In the genomic region with DNA sequence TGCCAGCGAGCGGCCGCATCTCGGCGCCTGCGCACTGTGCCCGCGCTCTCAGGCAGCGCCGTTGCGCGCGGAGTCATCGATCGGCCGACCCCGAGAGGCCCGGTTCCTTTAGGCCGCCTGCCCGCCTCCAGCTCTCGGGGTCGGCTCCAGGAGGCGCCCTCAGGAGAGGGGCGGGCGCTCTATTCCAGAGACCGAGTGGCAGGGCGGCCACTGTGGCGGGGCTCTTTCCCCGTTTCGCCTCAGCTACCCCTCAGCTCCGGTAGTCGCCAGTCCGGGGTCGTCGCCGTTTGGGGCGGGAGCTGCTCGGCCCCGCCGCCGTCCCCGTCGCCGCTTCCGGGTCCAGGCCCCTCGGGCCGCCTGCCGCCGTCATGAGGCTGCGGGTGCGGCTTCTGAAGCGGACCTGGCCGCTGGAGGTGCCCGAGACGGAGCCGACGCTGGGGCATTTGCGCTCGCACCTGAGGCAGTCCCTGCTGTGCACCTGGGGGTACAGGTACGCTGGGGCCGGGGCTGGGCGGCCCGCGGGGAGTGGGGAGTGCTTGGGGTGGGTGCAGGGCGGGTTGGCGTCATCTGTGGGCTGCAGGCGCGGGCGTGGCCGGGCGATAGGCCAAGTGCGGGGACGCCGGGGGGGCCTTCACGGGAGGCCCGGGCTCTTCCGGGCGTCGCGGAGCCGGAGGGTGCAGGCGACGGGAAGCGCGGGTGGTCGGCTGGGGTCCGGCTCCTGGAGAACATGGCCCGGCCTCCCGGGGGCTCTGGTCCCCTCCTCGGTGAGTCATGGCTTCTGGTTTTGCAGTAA, we compare ENCODE assay signal across 8 cellular contexts. TPM values are rescaled to one million over a fixed set of nuclear protein-coding genes. Genes with fewer than 3 reads are reported as not detected.
A peak's percentile ranks its signal among the peaks of the same experiment; 100 is the strongest.
DNase-seq lines count a peak whose midpoint lies in the region; ATAC-seq and TF ChIP-seq lines count a peak whose summit lies in the region.

A gene (plus strand): TSS at position 177 of the 793 bp plus-strand sequence. CDS start 192 bp downstream, at position 369.

- peaks cover 0 to 11% (median 7%) of the 10 kb centered on the region in 6 donors for H3K36me3 ChIP-seq in spleen

- in situ Hi-C loops in ACHN (cut with HindIII; ENCODE audit: low pct_ligation_motif_present, low pct_unique_long_range_greater_than_20kb, low sequenced_read_pairs), result no loop called here

- peak within 1 kb of the TSS; percentile 96 to 100 (median 100) for H3K27ac ChIP-seq in spleen

- peak in 2 of 3 donors; percentile 56 to 66 for TF ChIP-seq POLR2A in spleen (IDR thresholded peaks at IDR 0.05)

- H3K9me3 Mint-ChIP-seq in activated B cell treated with CpG ODN at 0.5 μM for 24 hours (no peaks in the 10 kb centered on the region), immature natural killer cell (no peaks in the 10 kb centered on the region)

- H3K27me3 Mint-ChIP-seq in activated B cell treated with CpG ODN at 0.5 μM for 24 hours (no peaks in the 10 kb centered on the region), immature natural killer cell (ENCODE audit: low read depth in 3 of 3) (peaks cover 6 to 11% (median 9%) of the 10 kb centered on the region in 3 donors)

- POLR2A ChIA-PET in activated B cell treated with CpG ODN at 0.5 μM for 24 hours (lab: Charles Lee), result interaction anchor here (0.5 to 2.0 kb wide), 15 partner anchors 11 to 1505 kb away, joined by 3 to 21 read pairs (median 4); a partner anchor contains a TSS

- peak; percentile 88 for DNase-seq in ACHN
- peak; percentile 76 for DNase-seq in NCI-H226
- peak; percentile 92 for DNase-seq in activated B cell treated with CpG ODN at 0.5 μM for 24 hours
- peak; percentile 93 to 95 for DNase-seq in cardiac fibroblast (ENCODE audit: low read depth in 2 of 2)
- peak; percentile 88 to 89 (median 88) for DNase-seq in immature natural killer cell
- DNase-seq in spleen, result peak; percentile 97

- peak within 1 kb of the TSS; percentile 80 to 90 for H3K4me3 ChIP-seq in cardiac fibroblast (replicated peaks in 1 of 2; ENCODE audit: low read depth in 2 of 2, low read length in 2 of 2)
- H3K4me3 ChIP-seq in spleen, result peak within 1 kb of the TSS; percentile 72 to 90 (median 83)

- WGBS in spleen, 5 donors, result 0 to 1% (median 0%) methylated on average over 46 to 90 of the region's 90 CpGs

- ATAC-seq in GM18870 (IDR thresholded peaks at IDR 0.05; ENCODE audit: unreplicated experiment) (peak; percentile 50), HG03135 (IDR thresholded peaks at IDR 0.05; ENCODE audit: unreplicated experiment) (peak; percentile 50), activated B cell treated with CpG ODN at 0.5 μM for 24 hours (ENCODE audit: low read depth) (peak; percentile 84)

- H3K9me3 ChIP-seq in spleen, result no peaks in the 10 kb centered on the region

- TF ChIP-seq CTCF in activated B cell treated with CpG ODN at 0.5 μM for 24 hours (IDR thresholded peaks at IDR 0.05) (no peak), cardiac fibroblast (IDR thresholded peaks at IDR 0.05; ENCODE audit: low read depth, low read length) (peak; percentile 32), spleen (IDR thresholded peaks at IDR 0.05 in 8 of 11, conservative IDR thresholded peaks at IDR 0.05 in 3 of 11) (peak in 7 of 11 experiments; percentile 20 to 64 (median 46))

- peak within 1 kb of the TSS; percentile 91 for H3K27ac Mint-ChIP-seq in activated B cell treated with CpG ODN at 0.5 μM for 24 hours
- H3K27ac Mint-ChIP-seq in immature natural killer cell, result peak within 1 kb of the TSS; percentile 87 to 98 (median 95)

- peaks cover 30% of the 10 kb centered on the region for H3K4me1 Mint-ChIP-seq in activated B cell treated with CpG ODN at 0.5 μM for 24 hours
- peaks cover 10 to 34% of the 10 kb centered on the region in 2 donors for H3K4me1 Mint-ChIP-seq in immature natural killer cell

- H3K27me3 ChIP-seq in spleen (replicated peaks in 1 of 7), result no peaks in the 10 kb centered on the region

- intact Hi-C loops in activated B cell treated with CpG ODN at 0.5 μM for 24 hours (cut with micrococcal nuclease), result loop anchor here (1.0 to 10.0 kb wide), 7 partner anchors 63 to 978 kb away; a partner anchor contains a TSS
- intact Hi-C loops in spleen (cut with DNase I; ENCODE audit: low total_unique reads), result loop anchor here (5.0 kb wide), 1 partner anchor 498 kb away; no protein-coding TSS in a partner anchor

- peaks cover 10% of the 10 kb centered on the region for H3K36me3 Mint-ChIP-seq in activated B cell treated with CpG ODN at 0.5 μM for 24 hours (ENCODE audit: low read depth)
- peaks cover 0 to 1% (median 0%) of the 10 kb centered on the region in 3 donors for H3K36me3 Mint-ChIP-seq in immature natural killer cell

- CTCF ChIA-PET in activated B cell treated with CpG ODN at 0.5 μM for 24 hours (lab: Charles Lee), result interaction anchor here (0.5 to 2.8 kb wide), 4 partner anchors 63 to 498 kb away, joined by 3 to 16 read pairs (median 7); a partner anchor contains a TSS

- peaks cover 26 to 58% (median 52%) of the 10 kb centered on the region in 6 donors for H3K4me1 ChIP-seq in spleen

- peak within 1 kb of the TSS; percentile 95 for H3K4me3 Mint-ChIP-seq in activated B cell treated with CpG ODN at 0.5 μM for 24 hours
- peak within 1 kb of the TSS; percentile 88 to 97 (median 93) for H3K4me3 Mint-ChIP-seq in immature natural killer cell

RNA-seq across cellular contexts. Expression of the gene that starts here (rescaled TPM):
- total RNA-seq in activated B cell treated with CpG ODN at 0.5 μM for 24 hours (85.4 and 97.2 TPM in 2 replicates), spleen (100 to 1,000 TPM in 5 of 7 donors, 10 to 100 TPM in 2; 77.1 to 151 (median 115) TPM)
- polyA plus RNA-seq in immature natural killer cell (100 to 1,000 TPM; 134 to 272 (median 175) TPM), spleen (10 to 100 TPM; 55.9 to 86.9 (median 61.8) TPM)

Comparison
In these comparisons a context has a peak if more than half of its experiments do, and no peak if none do; other contexts are left out.
1. Peak in every context shown above with its lines: DNase-seq, ATAC-seq, H3K4me3 ChIP-seq and H3K27ac ChIP-seq.